27 cellular contexts compared by ENCODE assay signal in genomic region chr11:35550374-35551036, GRCh38. TPM values are rescaled to one million over a fixed set of nuclear protein-coding genes. Genes with fewer than 3 reads are reported as not detected.
DNase-seq lines count a peak whose midpoint lies in the region; ATAC-seq and TF ChIP-seq lines count a peak whose summit lies in the region.
"Had no signal": no experiment of that assay in that cellular context is flagged by ENCODE, and none has a peak within 500 bp of the region (broad histone marks: within the 10 kb centered on the region; RNA-seq: fewer than 3 reads in every experiment).

No MANE protein-coding gene starts in this region.

- H3K36me3 ChIP-seq in ACC112 (ENCODE audit: insufficient read depth, low read length) (no peaks in the 10 kb centered on the region), IMR-90 (ENCODE audit: control insufficient read depth, insufficient read depth, low read length) (no peaks in the 10 kb centered on the region), mesenchymal stem cell (ENCODE audit: control insufficient read depth in 1 of 2, insufficient read depth in 2 of 2, low read depth in 1 of 2, low read length in 2 of 2) (no peaks in the 10 kb centered on the region), WERI-Rb-1 (no peaks in the 10 kb centered on the region)
- H3K36me3 ChIP-seq: BLaER1 treated with 17β-estradiol and CSF1 and Interleukin-3, amounts not matched to agents 10 nM and 100 nM; spleen; suprapubic skin had no signal

- peak overlapping the region in 1 of 2 experiments; percentile 68; a peak in 2 of 4 replicates for H4K8ac ChIP-seq in IMR-90 (ENCODE audit: low read depth in 2 of 2, low read length in 2 of 2)
- no peak overlapping the region for H4K8ac ChIP-seq in mesenchymal stem cell (ENCODE audit: low read length)

- H2BK120ac ChIP-seq in IMR-90 (ENCODE audit: low read depth, low read length) (peak overlapping the region; percentile 94), mesenchymal stem cell (ENCODE audit: low read depth, low read length) (no peak overlapping the region)

- H3K9me1 ChIP-seq in IMR-90 (ENCODE audit: insufficient read depth, low read length): peaks cover 22% of the 10 kb centered on the region

- H3K79me1 ChIP-seq in IMR-90 (ENCODE audit: low read depth in 1 of 2, low read length in 2 of 2) (peaks cover 4 to 15% of the 10 kb centered on the region in 2 experiments; a peak in 2 of 4 replicates), mesenchymal stem cell (replicated peaks; ENCODE audit: low read length, poor library complexity, severe bottlenecking) (no peaks in the 10 kb centered on the region)

- H2AFZ ChIP-seq in ACC112 (ENCODE audit: low read length, unreplicated experiment): no peak overlapping the region
- no peak overlapping the region for H2AFZ ChIP-seq in IMR-90 (replicated peaks; ENCODE audit: low read length, poor library complexity)
- H2AFZ ChIP-seq in mesenchymal stem cell (ENCODE audit: low read depth, low read length): no peak overlapping the region

- CTCF ChIA-PET in IMR-90 (lab: Yijun Ruan, JAX): no interaction called here

- no peak overlapping the region for H3K4me3 ChIP-seq in ACC112 (ENCODE audit: low read depth, low read length)
- H3K4me3 ChIP-seq in IMR-90 (ENCODE audit: insufficient read depth, low read depth, low read length): no peak overlapping the region
- peak overlapping the region in 1 of 2 experiments; percentile 17 for H3K4me3 ChIP-seq in mesenchymal stem cell (ENCODE audit: insufficient read depth in 1 of 2, low read depth in 1 of 2, low read length in 2 of 2)
- H3K4me3 ChIP-seq in WERI-Rb-1 (ENCODE audit: low read depth, low read length): no peak overlapping the region
- H3K4me3 ChIP-seq: BLaER1 treated with 17β-estradiol and CSF1 and Interleukin-3, amounts not matched to agents 10 nM and 100 nM; SK-N-MC; spleen; suprapubic skin had no signal

- H3K36me3 Mint-ChIP-seq in naive thymus-derived CD8-positive, alpha-beta T cell: no peaks in the 10 kb centered on the region
- H3K36me3 Mint-ChIP-seq: stimulated activated effector memory CD8-positive, alpha-beta T cell treated with anti-CD3 and anti-CD28 coated beads, Interleukin-12 subunit alpha, Interleukin-12 subunit beta, amount 100 ng/mL, for 72 hours had no signal

- no peak overlapping the region for H2AK9ac ChIP-seq in IMR-90 (replicated peaks; ENCODE audit: low read depth, low read length, poor library complexity)

- H3K27ac ChIP-seq in ACC112 (ENCODE audit: low read depth, low read length) (peak overlapping the region; percentile 87), IMR-90 (ENCODE audit: insufficient read depth, low read length) (peak overlapping the region; percentile 14; the same call in 1 of the 2 replicates), mesenchymal stem cell (ENCODE audit: low read length, poor library complexity, severe bottlenecking) (peak overlapping the region; percentile 62), WERI-Rb-1 (no peak overlapping the region)
- H3K27ac ChIP-seq: BLaER1 treated with 17β-estradiol and CSF1 and Interleukin-3, amounts not matched to agents 10 nM and 100 nM; RWPE1; SK-N-MC; spleen; suprapubic skin; VCaP had no signal

- peak overlapping the region; percentile 93 for H2BK20ac ChIP-seq in IMR-90 (ENCODE audit: low read depth, low read length)

- peak overlapping the region; percentile 59 for H3K23ac ChIP-seq in IMR-90 (ENCODE audit: low read depth, low read length)
- no peak overlapping the region for H3K23ac ChIP-seq in mesenchymal stem cell (ENCODE audit: low read length in 2 of 2)

- H3K4ac ChIP-seq in IMR-90 (ENCODE audit: low read depth, low read length) (peak overlapping the region; percentile 94), mesenchymal stem cell (ENCODE audit: low read depth in 1 of 2, low read length in 2 of 2) (peak overlapping the region in 1 of 2 experiments; percentile 56)

- H3K4me2 ChIP-seq in IMR-90 (ENCODE audit: low read depth, low read length) (no peak overlapping the region), mesenchymal stem cell (ENCODE audit: low read length, poor library complexity, severe bottlenecking) (no peak overlapping the region)

- H3K56ac ChIP-seq in IMR-90 (ENCODE audit: extremely low read depth, insufficient read depth, low read length): peak overlapping the region; percentile 28

- TF ChIP-seq POLR2A in IMR-90 (IDR thresholded peaks at IDR 0.05; ENCODE audit: low read depth, low read length): no peak

- intact Hi-C loops in IMR-90 (cut with micrococcal nuclease): no loop called here

- TF ChIP-seq CTCF in IMR-90 (conservative IDR thresholded peaks at IDR 0.05; ENCODE audit: low read depth, low read length) (no peak), WERI-Rb-1 (IDR thresholded peaks at IDR 0.05; ENCODE audit: low read depth, low read length) (no peak)

- no peaks in the 10 kb centered on the region for H4K20me1 ChIP-seq in IMR-90 (ENCODE audit: insufficient read depth, low read length)
- H4K20me1 ChIP-seq: BLaER1 treated with 17β-estradiol and CSF1 and Interleukin-3, amounts not matched to agents 10 nM and 100 nM had no signal

- H3K18ac ChIP-seq in IMR-90 (ENCODE audit: low read depth, low read length) (peak overlapping the region; percentile 64; the same call in 1 of the 2 replicates), mesenchymal stem cell (ENCODE audit: low read depth in 1 of 2, low read length in 2 of 2) (peak overlapping the region; percentile 25 to 73)

- H3K4me1 ChIP-seq in ACC112 (ENCODE audit: control insufficient read depth, insufficient read depth, low read length, unreplicated experiment): peaks cover 52% of the 10 kb centered on the region
- peaks cover 27% of the 10 kb centered on the region for H3K4me1 ChIP-seq in IMR-90 (ENCODE audit: control insufficient read depth, insufficient read depth, low read length)
- H3K4me1 ChIP-seq in mesenchymal stem cell (ENCODE audit: control insufficient read depth, insufficient read depth, low read depth, low read length): peaks cover 7% of the 10 kb centered on the region
- H3K4me1 ChIP-seq: suprapubic skin had no signal

- no CpG with 5 or more reads among the region's 3 CpGs for WGBS in IMR-90 (ENCODE audit: extremely low coverage in 2 of 2, insufficient read length in 1 of 2), 2 experiments
- 100% methylated on average over 3 of the region's 3 CpGs for WGBS in mesenchymal stem cell

- POLR2A ChIA-PET in IMR-90 (lab: Charles Lee; ENCODE audit: unreplicated experiment): no interaction called here
- POLR2A ChIA-PET in naive thymus-derived CD8-positive, alpha-beta T cell (lab: Charles Lee): no interaction called here

- dilution Hi-C loops in IMR-90 (cut with HindIII; ENCODE audit: low sequenced_read_pairs, unreplicated experiment): no loop called here

- no peak overlapping the region; the same call in 1 of the 2 replicates for H3K9ac ChIP-seq in IMR-90 (ENCODE audit: low read depth, low read length)
- H3K9ac ChIP-seq in mesenchymal stem cell (ENCODE audit: low read length): peak overlapping the region; percentile 67
- H3K9ac ChIP-seq: BLaER1 treated with 17β-estradiol and CSF1 and Interleukin-3, amounts not matched to agents 10 nM and 100 nM had no signal

- peak overlapping the region; percentile 83 for H2AK5ac ChIP-seq in IMR-90 (ENCODE audit: low read depth, low read length)
- peak overlapping the region; percentile 42 for H2AK5ac ChIP-seq in mesenchymal stem cell (ENCODE audit: low read length, severe bottlenecking)

- no peak overlapping the region for H3K4me3 Mint-ChIP-seq in naive thymus-derived CD8-positive, alpha-beta T cell
- H3K4me3 Mint-ChIP-seq: activated CD4-positive, alpha-beta T cell treated with anti-CD3 and anti-CD28 coated beads, Interleukin-2, amount 10 ng/mL, durations not matched to agents 7 days and 5 days; dendritic cell treated with granulocyte-macrophage colony-stimulating factor and Interleukin-4, amounts not matched to agents 40 ng/mL and 50 ng/mL, for 4 days; stimulated activated effector memory CD8-positive, alpha-beta T cell treated with anti-CD3 and anti-CD28 coated beads, Interleukin-12 subunit alpha, Interleukin-12 subunit beta, amount 100 ng/mL, for 72 hours had no signal

- H2BK5ac ChIP-seq in IMR-90 (ENCODE audit: low read depth, low read length, poor library complexity, severe bottlenecking) (peak overlapping the region; percentile 80), mesenchymal stem cell (ENCODE audit: low read depth, low read length, poor library complexity, severe bottlenecking) (no peak overlapping the region)

- DNase-seq in IMR-90: peak; percentile 55
- peak; percentile 35 for DNase-seq in astrocyte of the hippocampus (ENCODE audit: low read depth, low spot score)
- DNase-seq in mesenchymal stem cell: no peak
- DNase-seq in naive thymus-derived CD8-positive, alpha-beta T cell: no peak
- no peak for DNase-seq in NCI-H1417 treated with DMSO at 0.1 percent for 48 hours (lab: John Stamatoyannopoulos, UW)
- no peak for DNase-seq in activated T-cell treated with anti-CD3 and anti-CD28 coated beads for 4 hours
- DNase-seq in WERI-Rb-1: no peak
- DNase-seq: activated CD4-positive, alpha-beta T cell treated with anti-CD3 and anti-CD28 coated beads, Interleukin-2, amount 10 ng/mL, durations not matched to agents 7 days and 5 days; activated naive CD4-positive, alpha-beta T cell treated with anti-CD3 and anti-CD28 coated beads, Interleukin-2, amount 50 U/mL, for 16 hours; central memory CD4-positive, alpha-beta T cell; head of caudate nucleus; left cardiac atrium; NCI-H526 treated with DMSO at 0.1 percent for 48 hours; nucleus accumbens; spleen; stimulated activated CD4-positive, alpha-beta T cell treated with anti-CD3 and anti-CD28 coated beads, Interleukin-2, amount 100 ng/mL, for 48 hours; T-helper 2 cell had no signal

- peak overlapping the region in 1 of 2 experiments; percentile 83 for H2BK12ac ChIP-seq in mesenchymal stem cell (ENCODE audit: low read length in 2 of 2)

- in situ Hi-C loops in IMR-90 (cut with MboI; ENCODE audit: low sequenced_read_pairs): no loop called here

- peaks cover 11 to 51% (median 23%) of the 10 kb centered on the region in 5 donors for H3K27me3 Mint-ChIP-seq in naive thymus-derived CD8-positive, alpha-beta T cell

- ATAC-seq in IMR-90 (ENCODE audit: low read depth): no peak
- ATAC-seq in naive thymus-derived CD8-positive, alpha-beta T cell: no peak
- ATAC-seq: stimulated activated effector memory CD8-positive, alpha-beta T cell treated with anti-CD3 and anti-CD28 coated beads, Interleukin-12 subunit alpha, Interleukin-12 subunit beta, amount 100 ng/mL, for 72 hours had no signal

- H3K4me1 Mint-ChIP-seq in naive thymus-derived CD8-positive, alpha-beta T cell: no peaks in the 10 kb centered on the region
- H3K4me1 Mint-ChIP-seq: activated CD4-positive, alpha-beta T cell treated with anti-CD3 and anti-CD28 coated beads, Interleukin-2, amount 10 ng/mL, durations not matched to agents 7 days and 5 days; stimulated activated effector memory CD8-positive, alpha-beta T cell treated with anti-CD3 and anti-CD28 coated beads, Interleukin-12 subunit alpha, Interleukin-12 subunit beta, amount 100 ng/mL, for 72 hours had no signal

- no peaks in the 10 kb centered on the region for H3K9me3 Mint-ChIP-seq in naive thymus-derived CD8-positive, alpha-beta T cell
- H3K9me3 Mint-ChIP-seq: activated CD4-positive, alpha-beta T cell treated with anti-CD3 and anti-CD28 coated beads, Interleukin-2, amount 10 ng/mL, durations not matched to agents 7 days and 5 days; dendritic cell treated with granulocyte-macrophage colony-stimulating factor and Interleukin-4, amounts not matched to agents 40 ng/mL and 50 ng/mL, for 4 days; stimulated activated effector memory CD8-positive, alpha-beta T cell treated with anti-CD3 and anti-CD28 coated beads, Interleukin-12 subunit alpha, Interleukin-12 subunit beta, amount 100 ng/mL, for 72 hours had no signal

- peak overlapping the region; percentile 91 for H3K14ac ChIP-seq in IMR-90 (replicated peaks; ENCODE audit: low read depth, low read length)
- peak overlapping the region in 1 of 2 experiments; percentile 38 for H3K14ac ChIP-seq in mesenchymal stem cell (ENCODE audit: low read length in 2 of 2)

- H4K91ac ChIP-seq in IMR-90 (ENCODE audit: insufficient read depth, low read depth, low read length) (peak overlapping the region; percentile 86), mesenchymal stem cell (ENCODE audit: low read length) (no peak overlapping the region)

- H2BK15ac ChIP-seq in IMR-90 (ENCODE audit: low read depth, low read length): peak overlapping the region; percentile 95
- no peak overlapping the region for H2BK15ac ChIP-seq in mesenchymal stem cell (ENCODE audit: low read depth, poor library complexity, severe bottlenecking)

- no TSS peak for BruUV-seq in IMR-90 (replicated peaks; lab: Mats Ljungman, UMichigan)

- H3K27ac Mint-ChIP-seq in naive thymus-derived CD8-positive, alpha-beta T cell: no peak overlapping the region
- H3K27ac Mint-ChIP-seq: activated CD4-positive, alpha-beta T cell treated with anti-CD3 and anti-CD28 coated beads, Interleukin-2, amount 10 ng/mL, durations not matched to agents 7 days and 5 days; dendritic cell treated with granulocyte-macrophage colony-stimulating factor and Interleukin-4, amounts not matched to agents 40 ng/mL and 50 ng/mL, for 4 days; stimulated activated effector memory CD8-positive, alpha-beta T cell treated with anti-CD3 and anti-CD28 coated beads, Interleukin-12 subunit alpha, Interleukin-12 subunit beta, amount 100 ng/mL, for 72 hours had no signal

- H3K27me3 ChIP-seq in ACC112 (ENCODE audit: insufficient read depth, low read length): no peaks in the 10 kb centered on the region
- no peaks in the 10 kb centered on the region for H3K27me3 ChIP-seq in IMR-90 (ENCODE audit: control insufficient read depth, insufficient read depth, low read length)
- no peaks in the 10 kb centered on the region for H3K27me3 ChIP-seq in mesenchymal stem cell (ENCODE audit: control insufficient read depth in 1 of 2, insufficient read depth in 1 of 2, low read length in 2 of 2)
- no peaks in the 10 kb centered on the region for H3K27me3 ChIP-seq in WERI-Rb-1 (ENCODE audit: insufficient read depth, low read depth, severe bottlenecking)
- H3K27me3 ChIP-seq: BLaER1 treated with 17β-estradiol and CSF1 and Interleukin-3, amounts not matched to agents 10 nM and 100 nM; suprapubic skin had no signal

- TF ChIP-seq RAD21 in IMR-90 (IDR thresholded peaks at IDR 0.05; ENCODE audit: low read length): no peak

- H3K79me2 ChIP-seq in ACC112 (ENCODE audit: control insufficient read depth, insufficient read depth, low read length, unreplicated experiment): no peaks in the 10 kb centered on the region

- H3K9me3 ChIP-seq in IMR-90 (ENCODE audit: control insufficient read depth, insufficient read depth, low read length) (no peaks in the 10 kb centered on the region), mesenchymal stem cell (ENCODE audit: control insufficient read depth, low read length) (no peaks in the 10 kb centered on the region), WERI-Rb-1 (ENCODE audit: severe bottlenecking) (no peaks in the 10 kb centered on the region)
- H3K9me3 ChIP-seq: BLaER1 treated with 17β-estradiol and CSF1 and Interleukin-3, amounts not matched to agents 10 nM and 100 nM; Caco-2; spleen; suprapubic skin had no signal

- peak overlapping the region; percentile 52; the same call in 1 of the 2 replicates for H4K5ac ChIP-seq in IMR-90 (ENCODE audit: low read depth, low read length)

RNA-seq across cellular contexts. Expression of gene PAMR1, which starts 25.1 kb away (rescaled TPM):
- 65.5 and 80.7 TPM in 2 replicates for total RNA-seq in IMR-90 (2012; rRNA removed)
- polyA plus RNA-seq in IMR-90 (2012; rRNA removed): 67.5 and 70.7 TPM in 2 replicates
- polyA plus RNA-seq in IMR-90 (2012; cell fraction: cytosol; rRNA removed): 61.3 and 83.4 TPM in 2 replicates
- polyA plus RNA-seq in IMR-90 (2012; cell fraction: nucleus; rRNA removed; ENCODE audit: low replicate concordance): 102 and 106 TPM in 2 replicates
- polyA plus RNA-seq in mesenchymal stem cell (2013, experiment 1 of 2): 79.7 TPM
- polyA plus RNA-seq in mesenchymal stem cell (2013, experiment 2 of 2): 80.3 TPM
- total RNA-seq in naive thymus-derived CD8-positive, alpha-beta T cell: not detected
- not detected for polyA plus RNA-seq in naive thymus-derived CD8-positive, alpha-beta T cell
- total RNA-seq: activated CD4-positive, alpha-beta T cell treated with anti-CD3 and anti-CD28 coated beads, Interleukin-2, amount 10 ng/mL, durations not matched to agents 7 days and 5 days; HT1080 had no signal

Comparison
In these comparisons a context has a peak if more than half of its experiments do, and no peak if none do; other contexts are left out.
1. DNase-seq: peak in IMR-90 (single experiment) and astrocyte of the hippocampus (single experiment); none in mesenchymal stem cell (single experiment), naive thymus-derived CD8-positive, alpha-beta T cell (0 of 10), NCI-H1417 treated with DMSO at 0.1 percent for 48 hours (single experiment), activated T-cell treated with anti-CD3 and anti-CD28 coated beads for 4 hours (single experiment) and WERI-Rb-1 (single experiment).
2. RNA of gene PAMR1, which starts 25.1 kb away (total RNA-seq): 65.5 to 80.7 TPM in IMR-90; not detected in naive thymus-derived CD8-positive, alpha-beta T cell; every median in the first group is over 10 times any median in the second.